17 cellular contexts compared by ENCODE assay signal in genomic region chr15:69808756-69809155, GRCh38.
"Had no signal": no experiment of that assay in that cellular context is flagged by ENCODE, and none has a peak within 500 bp of the region (broad histone marks: within the 10 kb centered on the region; RNA-seq: fewer than 3 reads in every experiment).

No MANE protein-coding gene starts in this region.

- H3K27me3 ChIP-seq: ascending aorta, cardiac muscle cell, gastrocnemius medialis had no signal

- H3K9me3 Mint-ChIP-seq: activated CD4-positive, alpha-beta memory T cell treated with anti-CD3 and anti-CD28 coated beads for 36 hours; activated naive CD8-positive, alpha-beta T cell treated with anti-CD3 and anti-CD28 coated beads, Interleukin-2, amount 10 ng/mL, durations not matched to agents 7 days and 5 days; mesothelial cell of epicardium had no signal

- H3K9me3 ChIP-seq: ascending aorta, esophagus squamous epithelium, gastrocnemius medialis, transverse colon had no signal

- H3K27me3 Mint-ChIP-seq: activated CD4-positive, alpha-beta memory T cell treated with anti-CD3 and anti-CD28 coated beads for 36 hours had no signal

- H3K36me3 ChIP-seq: ascending aorta, cardiac muscle cell, esophagus squamous epithelium, gastrocnemius medialis, transverse colon had no signal

- ATAC-seq: left ventricle myocardium superior; right cardiac atrium; stimulated activated naive B cell treated with anti-CD40 and anti-IgM and Interleukin-4, amounts not matched to agents 10 μg/mL and 1 μg/mL and 100 μg/mL, for 72 hours had no signal

- DNase-seq: activated CD4-positive, alpha-beta T cell treated with anti-CD3 and anti-CD28 coated beads for 1 hour; activated gamma-delta T cell; activated naive CD8-positive, alpha-beta T cell treated with anti-CD3 and anti-CD28 coated beads, Interleukin-2, amount 10 ng/mL, durations not matched to agents 7 days and 5 days; activated T-cell treated with anti-CD3 and anti-CD28 coated beads, Interleukin-2, amount 50 U/mL, for 48 hours; esophagus squamous epithelium; kidney; left ventricle myocardium superior; right cardiac atrium; stimulated activated CD4-positive, alpha-beta T cell treated with anti-CD3 and anti-CD28 coated beads, Interleukin-2, amount 100 ng/mL, for 24 hours; stimulated activated naive B cell treated with anti-CD40 and anti-IgM and Interleukin-4, amounts not matched to agents 10 μg/mL and 1 μg/mL and 100 μg/mL, for 72 hours; substantia nigra; transverse colon had no signal

- H3K27ac Mint-ChIP-seq: activated CD4-positive, alpha-beta memory T cell treated with anti-CD3 and anti-CD28 coated beads for 36 hours; activated naive CD8-positive, alpha-beta T cell treated with anti-CD3 and anti-CD28 coated beads, Interleukin-2, amount 10 ng/mL, durations not matched to agents 7 days and 5 days; mesothelial cell of epicardium; stimulated activated naive B cell treated with anti-CD40 and anti-IgM and Interleukin-4, amounts not matched to agents 10 μg/mL and 1 μg/mL and 100 μg/mL, for 72 hours had no signal

- H3K4me3 Mint-ChIP-seq: activated CD4-positive, alpha-beta memory T cell treated with anti-CD3 and anti-CD28 coated beads for 36 hours; activated naive CD8-positive, alpha-beta T cell treated with anti-CD3 and anti-CD28 coated beads, Interleukin-2, amount 10 ng/mL, durations not matched to agents 7 days and 5 days; mesothelial cell of epicardium; stimulated activated naive B cell treated with anti-CD40 and anti-IgM and Interleukin-4, amounts not matched to agents 10 μg/mL and 1 μg/mL and 100 μg/mL, for 72 hours had no signal

- H3K27ac ChIP-seq: ascending aorta, cardiac muscle cell, esophagus squamous epithelium, transverse colon had no signal

- H3K4me3 ChIP-seq: ascending aorta, cardiac muscle cell, esophagus squamous epithelium, gastrocnemius medialis, transverse colon had no signal

- H3K36me3 Mint-ChIP-seq: activated CD4-positive, alpha-beta memory T cell treated with anti-CD3 and anti-CD28 coated beads for 36 hours; mesothelial cell of epicardium; stimulated activated naive B cell treated with anti-CD40 and anti-IgM and Interleukin-4, amounts not matched to agents 10 μg/mL and 1 μg/mL and 100 μg/mL, for 72 hours had no signal
